ENCODE assay signal across 8 cellular contexts in the genomic region with DNA sequence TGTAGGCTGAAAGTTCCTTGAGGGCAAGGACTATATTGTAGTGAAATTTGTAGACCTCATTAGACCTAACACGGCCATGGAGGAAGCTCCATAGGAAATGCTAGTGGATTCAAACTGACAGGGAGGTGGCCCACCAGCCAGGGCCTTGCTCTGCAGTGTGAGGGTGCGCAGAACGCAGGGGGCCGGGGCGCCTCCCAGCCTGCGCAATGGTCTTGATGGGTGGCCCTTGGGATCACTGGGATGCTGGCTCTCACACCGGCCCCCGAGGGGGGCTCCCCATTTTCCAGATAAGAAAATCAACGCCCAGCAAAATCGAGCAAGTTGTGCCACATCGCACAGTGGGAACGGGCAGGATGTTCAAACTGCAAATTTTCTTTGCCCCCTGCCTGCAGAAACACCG.
"Had no signal": no experiment of that assay in that cellular context is flagged by ENCODE, and none has a peak within 500 bp of the region (broad histone marks: within the 10 kb centered on the region; RNA-seq: fewer than 3 reads in every experiment).

No MANE protein-coding gene starts in this region.

- H3K27ac ChIP-seq: GM23248 had no signal

- H3K4me1 ChIP-seq: HAP-1 had no signal

- DNase-seq: GM23248, GOT3, H7, H9, HCEC 1CT, HFFc6 had no signal

- H2AFZ ChIP-seq: GM23248, GM23338 had no signal

- H3K4me3 ChIP-seq: GM23248, GM23338, HAP-1 had no signal

- H3K9ac ChIP-seq: GM23248 had no signal

- H3K4me2 ChIP-seq: GM23338 had no signal

- H3K9me3 ChIP-seq: HAP-1 had no signal

- H3K36me3 ChIP-seq: HAP-1 had no signal
